21 cellular contexts compared by ENCODE assay signal in the genomic region with DNA sequence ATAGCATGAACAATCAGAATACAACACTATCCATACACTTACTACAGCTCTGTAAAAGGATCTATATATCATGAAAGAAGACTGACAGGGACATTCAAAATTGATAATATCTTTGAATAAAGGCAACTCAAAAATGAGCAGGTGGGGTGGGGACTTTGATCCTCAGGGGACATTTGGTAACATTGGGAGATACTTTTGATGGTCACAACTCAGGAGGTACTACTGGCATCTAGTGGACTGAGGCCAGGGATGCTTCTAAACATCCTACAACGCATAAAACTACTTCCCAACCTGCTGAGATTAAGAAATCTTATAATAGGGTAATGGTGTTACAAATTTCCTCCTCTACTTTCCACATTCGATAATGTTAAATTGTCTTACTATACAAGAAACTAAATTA.
"Had no signal": no experiment of that assay in that cellular context is flagged by ENCODE, and none has a peak within 500 bp of the region (broad histone marks: within the 10 kb centered on the region; RNA-seq: fewer than 3 reads in every experiment).

No MANE protein-coding gene starts in this region.

- H3K36me3 ChIP-seq: neutrophil, pancreas, suprapubic skin had no signal

- H3K27me3 Mint-ChIP-seq: activated CD4-positive, alpha-beta memory T cell treated with anti-CD3 and anti-CD28 coated beads for 36 hours; activated naive CD4-positive, alpha-beta T cell treated with anti-CD3 and anti-CD28 coated beads, Interleukin-2, amount 10 ng/mL, durations not matched to agents 7 days and 5 days; natural killer cell treated with Interleukin-12 subunit alpha and Interleukin-12 subunit beta and Interleukin-15 and Interleukin-18, amount 100 ng/mL, for 72 hours; stimulated activated naive CD8-positive, alpha-beta T cell treated with anti-CD3 and anti-CD28 coated beads, Interleukin-15, amount 100 ng/mL, for 72 hours had no signal

- H3K27ac ChIP-seq: neutrophil, pancreas, suprapubic skin, tibial nerve had no signal

- H3K36me3 Mint-ChIP-seq: activated naive CD4-positive, alpha-beta T cell treated with anti-CD3 and anti-CD28 coated beads, Interleukin-2, amount 10 ng/mL, durations not matched to agents 7 days and 5 days; natural killer cell treated with Interleukin-12 subunit alpha and Interleukin-12 subunit beta and Interleukin-15 and Interleukin-18, amount 100 ng/mL, for 72 hours had no signal

- ATAC-seq: esophagus mucosa; left ventricle myocardium superior; natural killer cell treated with Interleukin-12 subunit alpha and Interleukin-12 subunit beta and Interleukin-15 and Interleukin-18, amount 100 ng/mL, for 72 hours; pancreas; right cardiac atrium; stimulated activated naive CD8-positive, alpha-beta T cell treated with anti-CD3 and anti-CD28 coated beads, Interleukin-15, amount 100 ng/mL, for 72 hours had no signal

- H3K4me1 ChIP-seq: pancreas, suprapubic skin had no signal

- H3K9me3 ChIP-seq: neutrophil, pancreas, suprapubic skin, tibial nerve had no signal

- H3K4me1 Mint-ChIP-seq: activated naive CD4-positive, alpha-beta T cell treated with anti-CD3 and anti-CD28 coated beads, Interleukin-2, amount 10 ng/mL, durations not matched to agents 7 days and 5 days; stimulated activated naive CD8-positive, alpha-beta T cell treated with anti-CD3 and anti-CD28 coated beads, Interleukin-15, amount 100 ng/mL, for 72 hours had no signal

- H3K4me3 ChIP-seq: pancreas, suprapubic skin, tibial nerve had no signal

- DNase-seq: activated CD4-positive, alpha-beta memory T cell treated with anti-CD3 and anti-CD28 coated beads for 36 hours; activated CD4-positive, alpha-beta T cell treated with anti-CD3 and anti-CD28 coated beads for 4 hours; activated CD4-positive, CD25-positive, alpha-beta regulatory T cell; activated effector memory CD4-positive, alpha-beta T cell treated with anti-CD3 and anti-CD28 coated beads, Interleukin-2, amount 50 U/mL, for 16 hours; activated naive CD4-positive, alpha-beta T cell treated with anti-CD3 and anti-CD28 coated beads, Interleukin-2, amount 10 ng/mL, durations not matched to agents 7 days and 5 days; effector memory CD4-positive, alpha-beta T cell; glutamatergic neuron; hippocampal formation; left ventricle myocardium superior; midbrain; pancreas; right cardiac atrium; stimulated activated CD4-positive, alpha-beta T cell treated with anti-CD3 and anti-CD28 coated beads, Interleukin-12 subunit alpha, Interleukin-12 subunit beta, amount 100 ng/mL, for 4 hours; stimulated activated CD4-positive, alpha-beta T cell treated with anti-CD3 and anti-CD28 coated beads, Interleukin-4, amount 100 ng/mL, for 4 hours; stimulated activated naive CD8-positive, alpha-beta T cell treated with anti-CD3 and anti-CD28 coated beads, Interleukin-15, amount 100 ng/mL, for 72 hours had no signal

- H3K4me3 Mint-ChIP-seq: activated CD4-positive, alpha-beta memory T cell treated with anti-CD3 and anti-CD28 coated beads for 36 hours; activated naive CD4-positive, alpha-beta T cell treated with anti-CD3 and anti-CD28 coated beads, Interleukin-2, amount 10 ng/mL, durations not matched to agents 7 days and 5 days; natural killer cell treated with Interleukin-12 subunit alpha and Interleukin-12 subunit beta and Interleukin-15 and Interleukin-18, amount 100 ng/mL, for 72 hours; stimulated activated naive CD8-positive, alpha-beta T cell treated with anti-CD3 and anti-CD28 coated beads, Interleukin-15, amount 100 ng/mL, for 72 hours; T-helper 1 cell treated with Interleukin-12 subunit alpha and Interleukin-12 subunit beta and Interleukin-4 antibody, amounts not matched to agents 30 μg/mL and 1 μg/mL, for 36 hours had no signal

- H3K9me3 Mint-ChIP-seq: activated CD4-positive, alpha-beta memory T cell treated with anti-CD3 and anti-CD28 coated beads for 36 hours; activated naive CD4-positive, alpha-beta T cell treated with anti-CD3 and anti-CD28 coated beads, Interleukin-2, amount 10 ng/mL, durations not matched to agents 7 days and 5 days; natural killer cell treated with Interleukin-12 subunit alpha and Interleukin-12 subunit beta and Interleukin-15 and Interleukin-18, amount 100 ng/mL, for 72 hours; stimulated activated naive CD8-positive, alpha-beta T cell treated with anti-CD3 and anti-CD28 coated beads, Interleukin-15, amount 100 ng/mL, for 72 hours; T-helper 1 cell treated with Interleukin-12 subunit alpha and Interleukin-12 subunit beta and Interleukin-4 antibody, amounts not matched to agents 30 μg/mL and 1 μg/mL, for 36 hours had no signal

- H3K27ac Mint-ChIP-seq: activated CD4-positive, alpha-beta memory T cell treated with anti-CD3 and anti-CD28 coated beads for 36 hours; activated naive CD4-positive, alpha-beta T cell treated with anti-CD3 and anti-CD28 coated beads, Interleukin-2, amount 10 ng/mL, durations not matched to agents 7 days and 5 days; natural killer cell treated with Interleukin-12 subunit alpha and Interleukin-12 subunit beta and Interleukin-15 and Interleukin-18, amount 100 ng/mL, for 72 hours; stimulated activated naive CD8-positive, alpha-beta T cell treated with anti-CD3 and anti-CD28 coated beads, Interleukin-15, amount 100 ng/mL, for 72 hours; T-helper 1 cell treated with Interleukin-12 subunit alpha and Interleukin-12 subunit beta and Interleukin-4 antibody, amounts not matched to agents 30 μg/mL and 1 μg/mL, for 36 hours had no signal

- H3K27me3 ChIP-seq: neutrophil, pancreas, suprapubic skin, tibial nerve had no signal
